Comparison of ENCODE assay signal across 9 cellular contexts in genomic region chr11:126332221-126332711, GRCh38. TPM values are rescaled to one million over a fixed set of nuclear protein-coding genes. Genes with fewer than 3 reads are reported as not detected.
DNase-seq lines count a peak whose midpoint lies in the region; ATAC-seq and TF ChIP-seq lines count a peak whose summit lies in the region.
"Had no signal": no experiment of that assay in that cellular context is flagged by ENCODE, and none has a peak within 500 bp of the region (broad histone marks: within the 10 kb centered on the region; RNA-seq: fewer than 3 reads in every experiment).

No MANE protein-coding gene starts in this region.

- no peak for DNase-seq in activated T-cell treated with anti-CD3 and anti-CD28 coated beads, Interleukin-2, amount 50 U/mL, for 4 hours
- DNase-seq in activated T-cell treated with anti-CD3 and anti-CD28 coated beads, Interleukin-2, amount 50 U/mL, for 1 hour: no peak
- DNase-seq in amniotic epithelial cell (ENCODE audit: low read depth) (peak; percentile 89), right atrium auricular region (ENCODE audit: low spot score) (peak; percentile 90), tibial nerve (ENCODE audit: low spot score in 2 of 2) (peak; percentile 58 to 65), SW480 (ENCODE audit: low spot score) (no peak), NCI-H1436 treated with DMSO at 0.1 percent for 48 hours (lab: John Stamatoyannopoulos, UW) (no peak), progenitor cell of endocrine pancreas (ENCODE audit: low spot score, unreplicated experiment) (no peak)
- DNase-seq: effector CD4-positive, alpha-beta T cell had no signal

- H3K9me3 ChIP-seq in right atrium auricular region (no peaks in the 10 kb centered on the region), tibial nerve (no peaks in the 10 kb centered on the region)

- TF ChIP-seq POLR2A in tibial nerve (IDR thresholded peaks at IDR 0.05): no peak

- H3K4me1 ChIP-seq in right atrium auricular region (peaks cover 0 to 43% of the 10 kb centered on the region in 2 donors), tibial nerve (peaks cover 0 to 59% (median 9%) of the 10 kb centered on the region in 4 donors)

- H3K4me1 Mint-ChIP-seq in activated T-cell treated with anti-CD3 and anti-CD28 coated beads, Interleukin-2, amount 50 U/mL, for 4 hours (ENCODE audit: low read depth): peaks cover 23% of the 10 kb centered on the region
- H3K4me1 Mint-ChIP-seq in progenitor cell of endocrine pancreas (ENCODE audit: low read depth): peaks cover 20% of the 10 kb centered on the region

- ATAC-seq in activated T-cell treated with anti-CD3 and anti-CD28 coated beads, Interleukin-2, amount 50 U/mL, for 4 hours: peak; percentile 71 to 89

- no peaks in the 10 kb centered on the region for H3K36me3 ChIP-seq in right atrium auricular region
- peaks cover 0 to 29% (median 0%) of the 10 kb centered on the region in 3 donors for H3K36me3 ChIP-seq in tibial nerve

- TF ChIP-seq EP300 in tibial nerve (IDR thresholded peaks at IDR 0.05): peak in 1 of 2 donors; percentile 20

- H3K27ac Mint-ChIP-seq in progenitor cell of endocrine pancreas: no peak overlapping the region

- no peaks in the 10 kb centered on the region for H3K9me3 Mint-ChIP-seq in activated T-cell treated with anti-CD3 and anti-CD28 coated beads, Interleukin-2, amount 50 U/mL, for 4 hours
- H3K9me3 Mint-ChIP-seq in progenitor cell of endocrine pancreas (ENCODE audit: low read depth): no peaks in the 10 kb centered on the region

- H3K27me3 Mint-ChIP-seq in activated T-cell treated with anti-CD3 and anti-CD28 coated beads, Interleukin-2, amount 50 U/mL, for 4 hours (ENCODE audit: low read depth): no peaks in the 10 kb centered on the region
- no peaks in the 10 kb centered on the region for H3K27me3 Mint-ChIP-seq in progenitor cell of endocrine pancreas

- peaks cover 32% of the 10 kb centered on the region for H3K36me3 Mint-ChIP-seq in activated T-cell treated with anti-CD3 and anti-CD28 coated beads, Interleukin-2, amount 50 U/mL, for 4 hours (ENCODE audit: insufficient read depth)
- peaks cover 6% of the 10 kb centered on the region for H3K36me3 Mint-ChIP-seq in progenitor cell of endocrine pancreas (ENCODE audit: insufficient read depth)

- TF ChIP-seq CTCF in right atrium auricular region (IDR thresholded peaks at IDR 0.05): no peak
- TF ChIP-seq CTCF in tibial nerve (IDR thresholded peaks at IDR 0.05): no peak
- TF ChIP-seq CTCF in progenitor cell of endocrine pancreas (IDR thresholded peaks at IDR 0.05; ENCODE audit: unreplicated experiment): no peak

- no peak overlapping the region for H3K4me3 Mint-ChIP-seq in activated T-cell treated with anti-CD3 and anti-CD28 coated beads, Interleukin-2, amount 50 U/mL, for 4 hours
- no peak overlapping the region for H3K4me3 Mint-ChIP-seq in progenitor cell of endocrine pancreas (ENCODE audit: low read depth)

- no peaks in the 10 kb centered on the region for H3K27me3 ChIP-seq in right atrium auricular region
- H3K27me3 ChIP-seq in tibial nerve: no peaks in the 10 kb centered on the region

- H3K4me3 ChIP-seq in right atrium auricular region (no peak overlapping the region), tibial nerve (no peak overlapping the region)

- H3K27ac ChIP-seq in right atrium auricular region: peak overlapping the region; percentile 3 to 46
- H3K27ac ChIP-seq in tibial nerve: peak overlapping the region in 3 of 4 donors; percentile 33 to 37 (median 36)

- WGBS in tibial nerve, 2 donors: 55 to 57% methylated on average over 5 of the region's 5 CpGs

RNA-seq across cellular contexts. Expression of gene ST3GAL4, which starts 23.2 kb away (rescaled TPM):
- 1 to 10 TPM; 7.7 to 8.2 (median 7.9) TPM for total RNA-seq in activated T-cell treated with anti-CD3 and anti-CD28 coated beads, Interleukin-2, amount 50 U/mL, for 4 hours
- total RNA-seq in right atrium auricular region: 100 to 1,000 TPM in 1 of 2 donors, 10 to 100 TPM in 1; 67.5 to 103 TPM
- 100 to 1,000 TPM in 2 of 4 donors, 10 to 100 TPM in 2; 68.1 to 162 (median 122) TPM for total RNA-seq in tibial nerve
- total RNA-seq in progenitor cell of endocrine pancreas: 7.8 and 8.8 TPM in 2 replicates

RNA-seq across cellular contexts. Expression of gene DCPS, which starts 28.4 kb away (rescaled TPM):
- total RNA-seq in activated T-cell treated with anti-CD3 and anti-CD28 coated beads, Interleukin-2, amount 50 U/mL, for 4 hours: 10 to 100 TPM; 31.4 to 37.6 (median 37.5) TPM
- total RNA-seq in right atrium auricular region (10 to 100 TPM; 12.1 to 14.1 TPM), tibial nerve (10 to 100 TPM in 2 of 4 donors, 1 to 10 TPM in 2; 7.1 to 16.4 (median 11.9) TPM), progenitor cell of endocrine pancreas (14.1 and 17.9 TPM in 2 replicates)

RNA-seq across cellular contexts. Expression of gene TIRAP, which starts 49.4 kb away (rescaled TPM):
- 1 to 10 TPM; 4.8 to 6.4 (median 5.4) TPM for total RNA-seq in activated T-cell treated with anti-CD3 and anti-CD28 coated beads, Interleukin-2, amount 50 U/mL, for 4 hours
- total RNA-seq in right atrium auricular region (1 to 10 TPM; 6.3 to 7.4 TPM), tibial nerve (10 to 100 TPM; 13.8 to 16.3 (median 14.6) TPM), progenitor cell of endocrine pancreas (12.8 and 14.3 TPM in 2 replicates)

Comparison
In these comparisons a context has a peak if more than half of its experiments do, and no peak if none do; other contexts are left out.
1. DNase-seq: peak in amniotic epithelial cell (single experiment), right atrium auricular region (single experiment) and tibial nerve (2 of 2); none in activated T-cell treated with anti-CD3 and anti-CD28 coated beads, Interleukin-2, amount 50 U/mL, for 4 hours (single experiment), activated T-cell treated with anti-CD3 and anti-CD28 coated beads, Interleukin-2, amount 50 U/mL, for 1 hour (single experiment), SW480 (single experiment), NCI-H1436 treated with DMSO at 0.1 percent for 48 hours (single experiment) and progenitor cell of endocrine pancreas (single experiment).